23 cellular contexts compared by ENCODE assay signal in the genomic region with DNA sequence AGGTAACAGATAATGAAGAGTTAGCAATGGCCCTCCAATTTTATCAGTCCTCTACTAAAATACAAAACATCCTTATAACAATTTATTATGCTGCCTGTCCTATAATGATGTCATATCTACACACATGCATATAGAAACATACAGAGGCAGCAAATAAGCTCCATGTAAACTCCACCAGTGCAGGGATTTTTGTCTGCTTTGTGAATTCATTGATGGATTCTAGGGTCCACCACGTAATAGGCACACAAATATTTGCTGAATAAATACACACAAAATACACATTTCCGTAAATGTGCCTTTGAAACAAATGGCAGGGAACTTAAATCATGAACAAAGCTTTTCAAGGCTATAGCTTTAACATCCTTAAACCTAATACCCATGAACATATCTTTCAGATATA.
"Had no signal": no experiment of that assay in that cellular context is flagged by ENCODE, and none has a peak within 500 bp of the region (broad histone marks: within the 10 kb centered on the region; RNA-seq: fewer than 3 reads in every experiment).

No MANE protein-coding gene starts in this region.

- H3K27me3 ChIP-seq: SJSA1 had no signal

- H3K27ac ChIP-seq: KMS-11, SJSA1, SK-N-MC had no signal

- H3K9me3 ChIP-seq: SJSA1 had no signal

- ATAC-seq: K562 had no signal

- H3K4me3 ChIP-seq: K562, SJSA1, SK-N-MC had no signal

- H3K27ac Mint-ChIP-seq: IgD-negative memory B cell had no signal

- H3K27me3 Mint-ChIP-seq: IgD-negative memory B cell had no signal

- H3K4me3 Mint-ChIP-seq: IgD-negative memory B cell had no signal

- DNase-seq: Kasumi-1, MV-4-11, NCI-H1048, NCI-H1105, NCI-H1417, NCI-H1436 treated with DMSO at 0.1 percent for 48 hours, NCI-H1694, NCI-H187 treated with DMSO at 0.1 percent for 48 hours, NCI-H2029 treated with DMSO at 0.1 percent for 48 hours, NCI-H2171 treated with DMSO at 0.1 percent for 48 hours, NCI-H345, NCI-H446 treated with DMSO at 0.1 percent for 48 hours, NCI-H510A treated with DMSO at 0.1 percent for 48 hours, NCI-H526, NCI-H774, Right ventricle myocardium superior, RPMI8226, SIG-M5 had no signal

- H3K9me3 Mint-ChIP-seq: IgD-negative memory B cell had no signal
